Comparison of ENCODE assay signal across 8 cellular contexts in genomic region chr11:14544611-14545010, GRCh38. TPM values are rescaled to one million over a fixed set of nuclear protein-coding genes. Genes with fewer than 3 reads are reported as not detected.
A peak's percentile ranks its signal among the peaks of the same experiment; 100 is the strongest.
DNase-seq lines count a peak whose midpoint lies in the region; ATAC-seq and TF ChIP-seq lines count a peak whose summit lies in the region.

No MANE protein-coding gene starts in this region.

- no peak overlapping the region for H3K4me3 ChIP-seq in AG10803 (ENCODE audit: low read length)

- H3K36me3 Mint-ChIP-seq in activated T-helper 2 cell treated with anti-CD3 and anti-CD28 coated beads, Interferon-gamma antibody, Interleukin-2, Interleukin-4, amounts not matched to agents 10 μg/mL and 5 μg/mL and 100 μg/mL, durations not matched to agents 14 hours and 24 hours and 36 hours (ENCODE audit: low read depth), result peaks cover 48% of the 10 kb centered on the region

- ATAC-seq in GM19452 (IDR thresholded peaks at IDR 0.05; ENCODE audit: unreplicated experiment) (peak; percentile 80), HG03280 (IDR thresholded peaks at IDR 0.05; ENCODE audit: unreplicated experiment) (peak; percentile 64)

- TF ChIP-seq CTCF in AG10803 (conservative IDR thresholded peaks at IDR 0.05; ENCODE audit: low read length), result no peak

- no peak overlapping the region for H3K4me3 Mint-ChIP-seq in activated T-helper 2 cell treated with anti-CD3 and anti-CD28 coated beads, Interferon-gamma antibody, Interleukin-2, Interleukin-4, amounts not matched to agents 10 μg/mL and 5 μg/mL and 100 μg/mL, durations not matched to agents 14 hours and 24 hours and 36 hours (ENCODE audit: low read depth)

- DNase-seq in AG10803 (ENCODE audit: low read depth) (peak; percentile 29), HUDEP-2 (lab: John Stamatoyannopoulos, UW; ENCODE audit: unreplicated experiment in 76 of 76) (no peak), D341Med (ENCODE audit: low spot score) (no peak), GOT3 (lab: John Stamatoyannopoulos, UW) (no peak), midbrain (lab: John Stamatoyannopoulos, UW) (no peak)
- DNase-seq in activated T-helper 2 cell treated with anti-CD3 and anti-CD28 coated beads, Interferon-gamma antibody, Interleukin-2, Interleukin-4, amounts not matched to agents 10 μg/mL and 5 μg/mL and 100 μg/mL, durations not matched to agents 14 hours and 24 hours and 36 hours (ENCODE audit: low spot score), result no peak

- peak overlapping the region; percentile 80 for H3K27ac Mint-ChIP-seq in activated T-helper 2 cell treated with anti-CD3 and anti-CD28 coated beads, Interferon-gamma antibody, Interleukin-2, Interleukin-4, amounts not matched to agents 10 μg/mL and 5 μg/mL and 100 μg/mL, durations not matched to agents 14 hours and 24 hours and 36 hours

- peaks cover 42% of the 10 kb centered on the region for H3K4me1 Mint-ChIP-seq in activated T-helper 2 cell treated with anti-CD3 and anti-CD28 coated beads, Interferon-gamma antibody, Interleukin-2, Interleukin-4, amounts not matched to agents 10 μg/mL and 5 μg/mL and 100 μg/mL, durations not matched to agents 14 hours and 24 hours and 36 hours (ENCODE audit: low read depth)

- H3K9me3 Mint-ChIP-seq in activated T-helper 2 cell treated with anti-CD3 and anti-CD28 coated beads, Interferon-gamma antibody, Interleukin-2, Interleukin-4, amounts not matched to agents 10 μg/mL and 5 μg/mL and 100 μg/mL, durations not matched to agents 14 hours and 24 hours and 36 hours, result peaks cover 4% of the 10 kb centered on the region

- intact Hi-C loops in activated T-helper 2 cell treated with anti-CD3 and anti-CD28 coated beads, Interferon-gamma antibody, Interleukin-2, Interleukin-4, amounts not matched to agents 10 μg/mL and 5 μg/mL and 100 μg/mL, durations not matched to agents 14 hours and 24 hours and 36 hours (cut with micrococcal nuclease), result loop anchor here (1.0 to 2.0 kb wide), 4 partner anchors 34 to 346 kb away; no protein-coding TSS in a partner anchor

- H3K27me3 Mint-ChIP-seq in activated T-helper 2 cell treated with anti-CD3 and anti-CD28 coated beads, Interferon-gamma antibody, Interleukin-2, Interleukin-4, amounts not matched to agents 10 μg/mL and 5 μg/mL and 100 μg/mL, durations not matched to agents 14 hours and 24 hours and 36 hours (ENCODE audit: low read depth), result no peaks in the 10 kb centered on the region

RNA-seq across cellular contexts. Expression of gene PSMA1, which starts 24.4 kb away (rescaled TPM):
- total RNA-seq in activated T-helper 2 cell treated with anti-CD3 and anti-CD28 coated beads, Interferon-gamma antibody, Interleukin-2, Interleukin-4, amounts not matched to agents 10 μg/mL and 5 μg/mL and 100 μg/mL, durations not matched to agents 14 hours and 24 hours and 36 hours, result 319 and 329 TPM in 2 replicates

RNA-seq across cellular contexts. Expression of gene COPB1, which starts 45.0 kb away (rescaled TPM):
- 103 and 105 TPM in 2 replicates for total RNA-seq in activated T-helper 2 cell treated with anti-CD3 and anti-CD28 coated beads, Interferon-gamma antibody, Interleukin-2, Interleukin-4, amounts not matched to agents 10 μg/mL and 5 μg/mL and 100 μg/mL, durations not matched to agents 14 hours and 24 hours and 36 hours
